8 cellular contexts compared by ENCODE assay signal in the genomic region with DNA sequence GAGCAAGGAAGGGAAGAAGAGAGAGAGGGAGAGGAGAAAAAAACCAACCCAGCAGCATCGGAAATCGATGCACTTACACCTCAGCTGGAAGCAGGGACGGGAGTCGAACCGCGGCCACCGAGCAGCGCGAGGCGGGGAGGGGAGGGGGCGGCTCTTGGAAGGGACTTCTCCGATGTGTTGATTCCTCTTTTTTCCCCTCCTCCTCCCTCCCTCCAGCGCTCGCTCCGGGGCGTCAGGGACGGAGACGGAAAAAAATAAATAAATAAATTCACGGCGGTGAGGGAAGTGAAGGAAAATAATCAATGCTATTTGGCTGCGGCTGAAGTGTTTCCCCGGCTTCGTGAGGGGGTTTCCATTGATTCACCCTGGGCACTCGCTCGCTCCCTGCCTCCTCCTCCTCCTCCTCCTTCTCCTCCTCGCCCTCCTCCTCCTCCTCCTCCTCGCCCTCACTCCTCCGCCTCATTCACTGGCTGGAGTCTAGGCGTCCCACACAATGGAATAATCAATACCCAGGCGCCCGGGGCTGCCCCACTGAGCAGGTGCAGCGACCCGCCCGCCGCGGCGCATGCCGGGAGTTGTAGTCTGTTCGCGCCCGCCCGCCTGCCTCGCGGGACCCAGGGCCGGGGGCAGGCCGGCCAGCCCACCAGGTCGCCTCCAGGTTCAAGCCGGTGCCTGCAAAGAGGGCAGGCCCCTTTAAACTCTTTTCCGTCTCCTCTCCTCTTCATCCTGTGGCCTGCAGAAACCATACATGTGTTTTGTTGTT. TPM values are rescaled to one million over a fixed set of nuclear protein-coding genes. Genes with fewer than 3 reads are reported as not detected.
A peak's percentile ranks its signal among the peaks of the same experiment; 100 is the strongest.
DNase-seq lines count a peak whose midpoint lies in the region; ATAC-seq and TF ChIP-seq lines count a peak whose summit lies in the region.

TSS of gene ZFHX2 (minus strand) at position 500 of the 763 bp plus-strand sequence. CDS start 16,440 bp downstream, outside the sequence.

- H3K9me3 ChIP-seq in adrenal gland (replicated peaks in 1 of 3) = no peaks in the 10 kb centered on the region

- intact Hi-C loops in adrenal gland (cut with DNase I) = no loop called here

- ATAC-seq in HG02763 (IDR thresholded peaks at IDR 0.05; ENCODE audit: unreplicated experiment) = peak; percentile 63

- H3K36me3 Mint-ChIP-seq in T-helper 1 cell treated with Interleukin-12 subunit alpha and Interleukin-12 subunit beta and Interleukin-4 antibody, amounts not matched to agents 30 μg/mL and 1 μg/mL, for 36 hours (ENCODE audit: low read depth) = no peaks in the 10 kb centered on the region

- H3K27ac ChIP-seq in adrenal gland = peak within 1 kb of the TSS in 4 of 5 donors; percentile 44 to 80 (median 57)

- no peak within 1 kb of the TSS for H3K4me3 Mint-ChIP-seq in T-helper 1 cell treated with Interleukin-12 subunit alpha and Interleukin-12 subunit beta and Interleukin-4 antibody, amounts not matched to agents 30 μg/mL and 1 μg/mL, for 36 hours

- peak within 1 kb of the TSS; percentile 95 for H3K27ac Mint-ChIP-seq in T-helper 1 cell treated with Interleukin-12 subunit alpha and Interleukin-12 subunit beta and Interleukin-4 antibody, amounts not matched to agents 30 μg/mL and 1 μg/mL, for 36 hours

- TF ChIP-seq CTCF in GM10248 (IDR thresholded peaks at IDR 0.05; ENCODE audit: control extremely low read depth, extremely low read depth, low read depth, missing control alignments) (no peak), adrenal gland (IDR thresholded peaks at IDR 0.05) (no peak)

- CTCF ChIA-PET in GM10248 (lab: Yijun Ruan, JAX) = interaction anchor here (1.1 to 5.8 kb wide), 4 partner anchors 8 to 73 kb away, joined by 4 to 28 read pairs (median 6); no protein-coding TSS in a partner anchor

- WGBS in adrenal gland, 4 donors = 0 to 1% (median 1%) methylated on average over 31 to 48 of the region's 49 CpGs

- peak within 1 kb of the TSS in 3 of 4 donors; percentile 71 to 87 (median 78) for H3K4me3 ChIP-seq in adrenal gland

- no peaks in the 10 kb centered on the region for H3K27me3 Mint-ChIP-seq in T-helper 1 cell treated with Interleukin-12 subunit alpha and Interleukin-12 subunit beta and Interleukin-4 antibody, amounts not matched to agents 30 μg/mL and 1 μg/mL, for 36 hours (ENCODE audit: low read depth)

- POLR2A ChIA-PET in GM10248 (lab: Yijun Ruan, JAX) = interaction anchor here (0.7 kb wide), 2 partner anchors 314 to 666 kb away, joined by 3 to 6 read pairs; partner anchors contain the start of gene RNF212B

- DNase-seq in GM10248 (ENCODE audit: extremely low spot score) (peak; percentile 87), NCI-H146 treated with DMSO at 0.1 percent for 48 hours (lab: John Stamatoyannopoulos, UW; ENCODE audit: unreplicated experiment) (peak; percentile 88), adrenal gland (peak; percentile 87 to 95 (median 90)), hippocampal formation (lab: John Stamatoyannopoulos, UW) (peak; percentile 82 to 83), retina (peak; percentile 94), cortex of kidney (lab: John Stamatoyannopoulos, UW) (no peak)

- TF ChIP-seq POLR2A in adrenal gland (IDR thresholded peaks at IDR 0.05) = peak in 1 of 2 donors; percentile 73

- H3K9me3 Mint-ChIP-seq in T-helper 1 cell treated with Interleukin-12 subunit alpha and Interleukin-12 subunit beta and Interleukin-4 antibody, amounts not matched to agents 30 μg/mL and 1 μg/mL, for 36 hours = no peaks in the 10 kb centered on the region

- peaks cover 14% of the 10 kb centered on the region for H3K4me1 Mint-ChIP-seq in T-helper 1 cell treated with Interleukin-12 subunit alpha and Interleukin-12 subunit beta and Interleukin-4 antibody, amounts not matched to agents 30 μg/mL and 1 μg/mL, for 36 hours (ENCODE audit: low read depth)

- peaks cover 5 to 28% of the 10 kb centered on the region in 2 donors for H3K4me1 ChIP-seq in adrenal gland (replicated peaks in 1 of 2)

- H3K36me3 ChIP-seq in adrenal gland (replicated peaks in 1 of 2) = no peaks in the 10 kb centered on the region

- no peaks in the 10 kb centered on the region for H3K27me3 ChIP-seq in adrenal gland

RNA-seq across cellular contexts. Expression of gene ZFHX2, which starts in this region (rescaled TPM):
- 1 to 10 TPM in 6 of 8 donors, under 1 TPM in 2; 0.54 to 4.2 (median 2.4) TPM for total RNA-seq in adrenal gland
- polyA plus RNA-seq in adrenal gland = 1 to 10 TPM; 2.1 to 9.7 (median 2.5) TPM
